Comparison of ENCODE assay signal across 12 cellular contexts in genomic region chr1:2330511-2331199, GRCh38.
DNase-seq lines count a peak whose midpoint lies in the region; ATAC-seq and TF ChIP-seq lines count a peak whose summit lies in the region.
"Had no signal": no experiment of that assay in that cellular context is flagged by ENCODE, and none has a peak within 500 bp of the region (broad histone marks: within the 10 kb centered on the region; RNA-seq: fewer than 3 reads in every experiment).

No MANE protein-coding gene starts in this region.

- no peaks in the 10 kb centered on the region for H3K27me3 ChIP-seq in right atrium auricular region

- H3K27ac ChIP-seq in right atrium auricular region = peak overlapping the region; percentile 58

- DNase-seq in AG10803 (ENCODE audit: low read depth) (peak; percentile 95), astrocyte of the hippocampus (ENCODE audit: low read depth, low spot score) (peak; percentile 95), right atrium auricular region (ENCODE audit: low spot score) (peak; percentile 85), sciatic nerve (ENCODE audit: low spot score) (no peak), activated gamma-delta T cell treated with Interleukin-2 at 50 U/mL for 16 hours (no peak), cortex of kidney (lab: John Stamatoyannopoulos, UW) (no peak), SW480 (ENCODE audit: low spot score) (no peak)
- DNase-seq: CD4-positive, CD25-positive, alpha-beta regulatory T cell; H7; NCI-H1105 had no signal

- H3K9me3 ChIP-seq in right atrium auricular region = no peaks in the 10 kb centered on the region

- H3K36me3 ChIP-seq in right atrium auricular region = no peaks in the 10 kb centered on the region

- H3K4me3 ChIP-seq in AG10803 (ENCODE audit: low read length) (peak overlapping the region; percentile 24), right atrium auricular region (no peak overlapping the region)

- TF ChIP-seq CTCF in AG10803 (conservative IDR thresholded peaks at IDR 0.05; ENCODE audit: low read length) (peak; percentile 34), right atrium auricular region (IDR thresholded peaks at IDR 0.05) (peak in 1 of 2 donors; percentile 15)

- peaks cover 0 to 15% of the 10 kb centered on the region in 2 donors for H3K4me1 ChIP-seq in right atrium auricular region

- ATAC-seq in sciatic nerve (peak; percentile 93), HG03520 (IDR thresholded peaks at IDR 0.05; ENCODE audit: unreplicated experiment) (no peak)
- ATAC-seq: activated T-helper 17 cell treated with anti-CD3 and anti-CD28 coated beads, Interleukin-2, amount 50 U/mL, for 72 hours had no signal

- intact Hi-C loops in sciatic nerve (cut with DNase I) = no loop called here

Comparison
In these comparisons a context has a peak if more than half of its experiments do, and no peak if none do; other contexts are left out.
1. DNase-seq: peak in AG10803 (single experiment), astrocyte of the hippocampus (single experiment) and right atrium auricular region (single experiment); none in sciatic nerve (single experiment), activated gamma-delta T cell treated with Interleukin-2 at 50 U/mL for 16 hours (single experiment), cortex of kidney (single experiment) and SW480 (single experiment).